8 cellular contexts compared by ENCODE assay signal in the genomic region with DNA sequence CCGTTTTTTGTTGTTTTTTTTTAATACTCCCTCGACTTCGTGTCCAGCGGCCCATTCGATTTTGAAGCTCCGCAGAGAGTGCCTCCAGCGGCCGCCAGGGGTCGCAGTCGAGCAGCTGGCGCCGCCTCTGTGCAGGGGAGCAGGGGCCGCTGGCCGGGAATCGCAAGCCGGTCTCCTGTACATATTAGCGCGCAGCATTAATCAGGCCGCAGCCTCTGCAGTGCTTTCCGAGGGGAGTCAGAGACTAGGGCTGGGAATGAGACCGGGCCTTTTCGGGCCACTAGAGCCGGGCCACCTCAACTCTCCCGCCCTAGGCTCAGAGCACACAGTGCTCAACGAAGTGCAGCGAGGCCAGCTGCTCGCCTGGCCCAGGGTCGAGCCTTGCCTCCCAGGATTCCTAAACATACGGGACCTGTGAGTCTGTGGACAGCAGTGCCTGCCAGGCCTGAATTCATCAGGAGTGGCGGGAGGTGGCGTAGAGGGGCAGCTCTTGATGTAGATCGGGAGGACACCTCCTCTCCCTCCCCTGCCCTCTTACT.
DNase-seq lines count a peak whose midpoint lies in the region; ATAC-seq and TF ChIP-seq lines count a peak whose summit lies in the region.

No MANE protein-coding gene starts in this region.

- in situ Hi-C loops in ACHN (cut with HindIII; ENCODE audit: low pct_ligation_motif_present, low pct_unique_long_range_greater_than_20kb, low sequenced_read_pairs) = no loop called here

- ATAC-seq in GM18517 (IDR thresholded peaks at IDR 0.05; ENCODE audit: unreplicated experiment) = peak; percentile 52
- peak; percentile 26 for ATAC-seq in thoracic aorta (ENCODE audit: insufficient number of reproducible peaks, low FRiP score, low read depth)

- H3K4me3 ChIP-seq in ovary (no peak overlapping the region), thoracic aorta (peak overlapping the region; percentile 43)

- no peak for TF ChIP-seq EP300 in ovary (IDR thresholded peaks at IDR 0.05)

- peak; percentile 64 to 97 (median 83) for TF ChIP-seq CTCF in ovary (IDR thresholded peaks at IDR 0.05)
- peak; percentile 98 for TF ChIP-seq CTCF in thoracic aorta (IDR thresholded peaks at IDR 0.05)

- no peak for TF ChIP-seq POLR2A in ovary (IDR thresholded peaks at IDR 0.05)

- no peaks in the 10 kb centered on the region for H3K36me3 ChIP-seq in ovary
- H3K36me3 ChIP-seq in thoracic aorta = no peaks in the 10 kb centered on the region

- H3K27me3 ChIP-seq in ovary (no peaks in the 10 kb centered on the region), thoracic aorta (replicated peaks; ENCODE audit: insufficient read depth) (no peaks in the 10 kb centered on the region)

- intact Hi-C loops in ovary (cut with DNase I) = loop anchor here in 2 of 4 donors (5.0 to 10.0 kb wide), 2 partner anchors 886 to 889 kb away; no protein-coding TSS in a partner anchor

- no peak overlapping the region for H3K27ac ChIP-seq in ovary
- H3K27ac ChIP-seq in thoracic aorta = no peak overlapping the region

- H3K9me3 ChIP-seq in ovary = no peaks in the 10 kb centered on the region
- H3K9me3 ChIP-seq in thoracic aorta = no peaks in the 10 kb centered on the region

- DNase-seq in ACHN (peak; percentile 79), HPDE6-E6E7 (ENCODE audit: extremely low spot score) (peak; percentile 61), RPMI7951 (ENCODE audit: low read depth) (peak; percentile 40), activated gamma-delta T cell treated with Interleukin-2 at 50 U/mL for 16 hours (peak; percentile 51), germinal center (ENCODE audit: low spot score) (peak; percentile 80), ovary (peak; percentile 64 to 84 (median 77)), thoracic aorta (ENCODE audit: low spot score) (no peak)

- 7 to 11% (median 7%) methylated on average over 31 to 32 of the region's 32 CpGs for WGBS in ovary, 3 donors

- H3K4me1 ChIP-seq in ovary (ENCODE audit: insufficient read depth) = peaks cover 2% of the 10 kb centered on the region
- H3K4me1 ChIP-seq in thoracic aorta (ENCODE audit: control insufficient read depth in 1 of 2, low read depth in 2 of 2) = peaks cover 4 to 6% of the 10 kb centered on the region in 2 donors
